ENCODE assay signal across 20 cellular contexts in genomic region chrX:6307156-6307555, GRCh38.
DNase-seq lines count a peak whose midpoint lies in the region; ATAC-seq, FAIRE-seq and TF ChIP-seq lines count a peak whose summit lies in the region.
"Had no signal": no experiment of that assay in that cellular context is flagged by ENCODE, and none has a peak within 500 bp of the region (broad histone marks: within the 10 kb centered on the region; RNA-seq: fewer than 3 reads in every experiment).

No MANE protein-coding gene starts in this region.

- H3K27ac Mint-ChIP-seq in GM23338, result no peak overlapping the region
- H3K27ac Mint-ChIP-seq: CD4-positive, alpha-beta T cell; IgD-negative memory B cell had no signal

- CTCF ChIA-PET in H1 (lab: Charles Lee; ENCODE audit: partially characterized antibody), result interaction anchor here (1.1 kb wide), 1 partner anchor 65 kb away, joined by 3 read pairs; no protein-coding TSS in a partner anchor

- H2BK120ac ChIP-seq in H1 (replicated peaks; ENCODE audit: low read depth, low read length), result no peak overlapping the region

- H3K9me3 ChIP-seq in H1 (ENCODE audit: insufficient read depth in 2 of 2, low read depth in 1 of 2, low read length in 1 of 2), result no peaks in the 10 kb centered on the region
- H3K9me3 ChIP-seq: A549, Caco-2 had no signal

- H3K4me1 ChIP-seq in GM23338 (ENCODE audit: insufficient read depth) (peaks cover 21% of the 10 kb centered on the region), H1 (replicated peaks in 1 of 4; ENCODE audit: control insufficient read depth in 3 of 4, insufficient read depth in 4 of 4, low read length in 3 of 4) (no peaks in the 10 kb centered on the region)
- H3K4me1 ChIP-seq: A549, Caco-2 had no signal

- H2BK20ac ChIP-seq in H1 (ENCODE audit: low read length), result no peak overlapping the region

- no peak overlapping the region for H4K91ac ChIP-seq in H1 (replicated peaks; ENCODE audit: insufficient read length, low read length)

- H3K4me3 ChIP-seq in GM23338 (no peak overlapping the region), H1 (ENCODE audit: extremely low read depth in 1 of 4, insufficient read depth in 2 of 4, low read depth in 3 of 4, low read length in 4 of 4) (no peak overlapping the region)
- H3K4me3 ChIP-seq: A549 had no signal

- peak overlapping the region; percentile 67 for H3K4me2 ChIP-seq in GM23338
- H3K4me2 ChIP-seq in H1 (ENCODE audit: insufficient read depth in 1 of 2, low read depth in 2 of 2, low read length in 2 of 2), result no peak overlapping the region
- H3K4me2 ChIP-seq: A549 had no signal

- no peaks in the 10 kb centered on the region for H3F3A ChIP-seq in GM23338 (replicated peaks; ENCODE audit: low read depth)

- no peaks in the 10 kb centered on the region for H3K9me2 ChIP-seq in GM23338 (ENCODE audit: insufficient read depth)

- H3K4me3 Mint-ChIP-seq in GM23338, result no peak overlapping the region
- H3K4me3 Mint-ChIP-seq: CD4-positive, alpha-beta T cell; IgD-negative memory B cell had no signal

- H3K27me3 ChIP-seq in GM23338 (ENCODE audit: insufficient read depth), result no peaks in the 10 kb centered on the region
- H3K27me3 ChIP-seq in H1 (replicated peaks in 1 of 4; ENCODE audit: control insufficient read depth in 3 of 4, extremely low read depth in 1 of 4, insufficient read depth in 3 of 4, low read length in 3 of 4), result no peaks in the 10 kb centered on the region

- H3K18ac ChIP-seq in H1 (ENCODE audit: extremely low read depth, low read length), result no peak overlapping the region

- no peak overlapping the region for H4K5ac ChIP-seq in H1 (ENCODE audit: insufficient read length, low read depth, low read length)

- no peaks in the 10 kb centered on the region for H3K79me1 ChIP-seq in H1 (ENCODE audit: low read depth, low read length)

- H3K4ac ChIP-seq in H1 (replicated peaks; ENCODE audit: insufficient read length, low read depth, low read length), result no peak overlapping the region

- no peak overlapping the region for H3K14ac ChIP-seq in H1 (ENCODE audit: insufficient read length)

- H2AFZ ChIP-seq in GM23338 (no peak overlapping the region), H1 (ENCODE audit: low read length) (no peak overlapping the region)

- H4K20me1 ChIP-seq in GM23338 (replicated peaks; ENCODE audit: insufficient read depth), result no peaks in the 10 kb centered on the region
- H4K20me1 ChIP-seq in H1 (replicated peaks in 1 of 2; ENCODE audit: control insufficient read depth in 1 of 2, insufficient read depth in 2 of 2, low read length in 2 of 2), result no peaks in the 10 kb centered on the region

- POLR2A ChIA-PET in H1 (lab: Charles Lee; ENCODE audit: partially characterized antibody), result no interaction called here

- no peak overlapping the region for H3K23ac ChIP-seq in H1 (ENCODE audit: insufficient read length)

- no peak for TF ChIP-seq EP300 in H1 (IDR thresholded peaks at IDR 0.05; ENCODE audit: borderline replicate concordance in 1 of 2, low read depth in 2 of 2, low read length in 2 of 2)

- peak; percentile 2 for DNase-seq in GM23338 (ENCODE audit: low spot score)
- peak; percentile 74 for DNase-seq in NCI-H82 treated with DMSO at 0.1 percent for 48 hours (lab: John Stamatoyannopoulos, UW; ENCODE audit: unreplicated experiment)
- no peak for DNase-seq in H1 (ENCODE audit: low read depth in 1 of 2, low spot score in 2 of 2)
- DNase-seq in iPS-NIHi7 (ENCODE audit: extremely low spot score), result peak; percentile 8
- DNase-seq in GM12892 (ENCODE audit: insufficient read length), result no peak
- no peak for DNase-seq in midbrain (lab: John Stamatoyannopoulos, UW)
- no peak for DNase-seq in activated CD4-positive, alpha-beta T cell treated with anti-CD3 and anti-CD28 coated beads, Interleukin-2, amount 50 U/mL, for 48 hours
- DNase-seq: AML-193; Caco-2; CD4-positive, alpha-beta T cell; GOT3; H9 had no signal

- no peak overlapping the region for H2AK5ac ChIP-seq in H1 (ENCODE audit: low read depth, low read length)

- no peak overlapping the region for H2BK15ac ChIP-seq in H1 (ENCODE audit: low read length)

- peaks cover 27% of the 10 kb centered on the region for H3K36me3 Mint-ChIP-seq in GM23338 (ENCODE audit: low read depth)
- H3K36me3 Mint-ChIP-seq: IgD-negative memory B cell had no signal

- no peak for TF ChIP-seq POLR2A in H1 (IDR thresholded peaks at IDR 0.05; ENCODE audit: control extremely low read depth in 1 of 2, low read depth in 2 of 2, low read length in 2 of 2)
- TF ChIP-seq POLR2A in GM12892 (IDR thresholded peaks at IDR 0.05; ENCODE audit: low read depth, low read length), result no peak

- no peak overlapping the region for H3K9ac ChIP-seq in H1 (replicated peaks in 1 of 4; ENCODE audit: extremely low read depth in 1 of 4, low read depth in 3 of 4, low read length in 3 of 4)

- peak overlapping the region; percentile 69; the same call in 1 of the 2 replicates for H3K27ac ChIP-seq in GM23338 (ENCODE audit: low read depth)
- H3K27ac ChIP-seq in H1 (ENCODE audit: low read depth, low read length), result no peak overlapping the region
- H3K27ac ChIP-seq: 22Rv1, A549, C4-2B had no signal

- H3K79me2 ChIP-seq in GM23338 (replicated peaks; ENCODE audit: insufficient read depth), result no peaks in the 10 kb centered on the region
- H3K79me2 ChIP-seq in H1 (ENCODE audit: control insufficient read depth in 1 of 2, insufficient read depth in 2 of 2, low read length in 2 of 2), result no peaks in the 10 kb centered on the region

- no peak overlapping the region; the same call in 1 of the 2 replicates for H2BK5ac ChIP-seq in H1 (ENCODE audit: low read depth, low read length)

- peaks cover 27% of the 10 kb centered on the region for H3K4me1 Mint-ChIP-seq in GM23338

- H4K8ac ChIP-seq in H1 (ENCODE audit: extremely low read depth, insufficient read depth, low read length), result no peak overlapping the region

- H3K9me3 Mint-ChIP-seq in GM23338, result peaks cover 24% of the 10 kb centered on the region
- H3K9me3 Mint-ChIP-seq: CD4-positive, alpha-beta T cell had no signal

- FAIRE-seq in H1 (lab: Jason Lieb, UNC) (peak; percentile 48), GM12892 (lab: Jason Lieb, UNC) (no peak)
- FAIRE-seq: A549, D721Med, G401.6, GM12891, GM18507 had no signal

- ATAC-seq in GM23338, result peak; percentile 38; the same call in 1 of the 3 replicates
- ATAC-seq: A549 had no signal

- no peak for TF ChIP-seq RAD21 in H1 (IDR thresholded peaks at IDR 0.05 in 1 of 2, conservative IDR thresholded peaks at IDR 0.05 in 1 of 2; ENCODE audit: low read depth in 2 of 2, low read length in 2 of 2)

- TF ChIP-seq CTCF in GM23338 (conservative IDR thresholded peaks at IDR 0.05; ENCODE audit: low read depth in 2 of 2) (no peak), H1 (IDR thresholded peaks at IDR 0.05; ENCODE audit: control extremely low read depth in 1 of 3, insufficient read depth in 1 of 3, low read depth in 1 of 3, low read length in 3 of 3) (no peak)

- H3K27me3 Mint-ChIP-seq in GM23338 (ENCODE audit: insufficient read depth, low read depth, poor library complexity), result peaks cover 4% of the 10 kb centered on the region
- H3K27me3 Mint-ChIP-seq: CD4-positive, alpha-beta T cell; IgD-negative memory B cell had no signal

- 28% methylated on average over 5 of the region's 5 CpGs; no CpG with 5 or more reads in 1 of the 2 experiments for WGBS in H1 (ENCODE audit: extremely low coverage in 1 of 2, insufficient coverage in 1 of 2, insufficient read length in 1 of 2, insufficient replicate concordance in 2 of 2, low coverage in 1 of 2, low lambda C conversion rate in 2 of 2, missing lambda C conversion rate in 1 of 2), 2 experiments

- H3K56ac ChIP-seq in H1 (replicated peaks; ENCODE audit: insufficient read length, low read depth, low read length), result no peak overlapping the region

- H3K36me3 ChIP-seq in GM23338 (ENCODE audit: insufficient read depth) (no peaks in the 10 kb centered on the region), H1 (ENCODE audit: control insufficient read depth in 2 of 4, insufficient read depth in 4 of 4, low read length in 3 of 4) (no peaks in the 10 kb centered on the region)

- no peaks in the 10 kb centered on the region for H3K23me2 ChIP-seq in H1 (ENCODE audit: low read depth, low read length)

- no peak overlapping the region for H2BK12ac ChIP-seq in H1 (ENCODE audit: low read depth, low read length)

TF ChIP-seq in GM23338, 12 proteins besides CTCF, POLR2A, EP300 and RAD21 (continues in another document):
- TF ChIP-seq POLR2AphosphoS5 (IDR thresholded peaks at IDR 0.05; ENCODE audit: low read depth), result no peak
- no peak for TF ChIP-seq ZNF331 (CRISPR knock-in tag; IDR thresholded peaks at IDR 0.05; ENCODE audit: low read depth)
- no peak for TF ChIP-seq EZH2phosphoT487 (IDR thresholded peaks at IDR 0.05; ENCODE audit: unreplicated experiment)
- no peak for TF ChIP-seq CREB1 (CRISPR knock-in tag; IDR thresholded peaks at IDR 0.05; ENCODE audit: low read depth)

TF ChIP-seq in H1, 55 proteins besides CTCF, POLR2A, EP300 and RAD21:
- no peak for TF ChIP-seq JUND (IDR thresholded peaks at IDR 0.05; ENCODE audit: low read length)
- no peak for TF ChIP-seq TAF1 (IDR thresholded peaks at IDR 0.05; ENCODE audit: low read depth, low read length)
- no peak for TF ChIP-seq ZNF274 (IDR thresholded peaks at IDR 0.05; ENCODE audit: borderline replicate concordance, extremely low read depth, low read length)
- no peak for TF ChIP-seq EZH2 (IDR thresholded peaks at IDR 0.05; ENCODE audit: low read depth, low read length, severe bottlenecking)
- TF ChIP-seq TEAD4 (IDR thresholded peaks at IDR 0.05; ENCODE audit: low read depth, low read length), result no peak
- TF ChIP-seq RXRA (IDR thresholded peaks at IDR 0.05; ENCODE audit: insufficient read depth, low read depth, low read length), result no peak
- TF ChIP-seq CTBP2 (IDR thresholded peaks at IDR 0.05; ENCODE audit: borderline replicate concordance, insufficient read depth, insufficient read length, low read length), result no peak
- TF ChIP-seq GABPA (IDR thresholded peaks at IDR 0.05; ENCODE audit: borderline replicate concordance, insufficient read depth, low read length), result no peak
- TF ChIP-seq JUN (IDR thresholded peaks at IDR 0.05; ENCODE audit: low read depth, low read length), result no peak
- TF ChIP-seq, protein P1, sequence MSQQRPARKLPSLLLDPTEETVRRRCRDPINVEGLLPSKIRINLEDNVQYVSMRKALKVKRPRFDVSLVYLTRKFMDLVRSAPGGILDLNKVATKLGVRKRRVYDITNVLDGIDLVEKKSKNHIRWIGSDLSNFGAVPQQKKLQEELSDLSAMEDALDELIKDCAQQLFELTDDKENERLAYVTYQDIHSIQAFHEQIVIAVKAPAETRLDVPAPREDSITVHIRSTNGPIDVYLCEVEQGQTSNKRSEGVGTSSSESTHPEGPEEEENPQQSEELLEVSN (IDR thresholded peaks at IDR 0.05), result no peak
- TF ChIP-seq SIX5 (IDR thresholded peaks at IDR 0.05; ENCODE audit: low read depth, low read length), result no peak
- TF ChIP-seq HDAC2 (IDR thresholded peaks at IDR 0.05; ENCODE audit: borderline replicate concordance in 1 of 2, low read depth in 2 of 2, low read length in 2 of 2), result no peak

Comparison
In these comparisons a context has a peak if more than half of its experiments do, and no peak if none do; other contexts are left out.
1. DNase-seq: peak in GM23338 (single experiment), NCI-H82 treated with DMSO at 0.1 percent for 48 hours (single experiment) and iPS-NIHi7 (single experiment); none in H1 (0 of 2), GM12892 (single experiment), midbrain (single experiment) and activated CD4-positive, alpha-beta T cell treated with anti-CD3 and anti-CD28 coated beads, Interleukin-2, amount 50 U/mL, for 48 hours (0 of 2).